In the genomic region with DNA sequence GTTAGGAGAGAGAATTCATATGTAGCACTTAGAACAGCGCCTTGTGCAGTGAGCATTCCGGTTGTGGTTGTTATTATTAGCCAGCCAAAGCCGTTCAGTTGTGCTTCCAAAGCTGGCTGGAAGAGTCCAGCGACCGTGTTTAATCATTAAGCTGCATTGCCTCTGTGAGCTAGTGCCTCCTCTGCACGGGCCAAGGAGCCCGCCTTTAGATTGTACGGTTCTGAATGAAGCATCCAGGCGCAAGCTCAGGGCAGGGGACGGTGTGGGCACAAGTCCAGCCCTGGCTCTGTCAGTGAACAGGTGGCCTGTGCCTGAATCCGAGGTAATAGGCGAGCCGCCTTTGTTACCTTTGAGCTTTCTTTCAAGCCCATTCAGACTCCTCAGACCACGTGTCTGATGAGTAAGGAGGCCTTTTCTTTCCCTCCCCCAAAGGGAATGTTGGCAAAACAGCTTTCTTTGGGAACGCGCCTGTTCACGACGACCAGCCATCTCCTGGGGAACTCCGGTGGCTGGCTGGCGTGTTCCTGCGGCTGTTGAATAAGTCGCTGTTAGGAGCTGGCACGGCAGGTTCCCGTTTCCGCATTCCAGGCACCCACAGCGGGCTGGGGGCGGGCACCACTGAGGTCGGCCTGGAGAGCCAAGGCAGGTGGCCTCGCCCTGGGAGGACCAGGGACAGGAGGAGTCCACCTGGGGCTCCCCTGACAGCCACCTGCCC, we compare ENCODE assay signal across 10 cellular contexts. TPM values are rescaled to one million over a fixed set of nuclear protein-coding genes. Genes with fewer than 3 reads are reported as not detected.
DNase-seq lines count a peak whose midpoint lies in the region; TF ChIP-seq lines count a peak whose summit lies in the region.
"Had no signal": no experiment of that assay in that cellular context is flagged by ENCODE, and none has a peak within 500 bp of the region (broad histone marks: within the 10 kb centered on the region; RNA-seq: fewer than 3 reads in every experiment).

No MANE protein-coding gene starts in this region.

- POLR2A ChIA-PET in PC-9 (lab: Charles Lee; ENCODE audit: unreplicated experiment): interaction anchor here (0.6 to 1.3 kb wide), 8 partner anchors 10 to 1715 kb away, joined by 3 to 16 read pairs (median 5); partner anchors contain the start of genes FAM98C and SIPA1L3

- H3K9me3 Mint-ChIP-seq in activated CD4-positive, alpha-beta T cell treated with anti-CD3 and anti-CD28 coated beads, Interleukin-2, amount 10 ng/mL, durations not matched to agents 24 days and 14 days: peaks cover 3% of the 10 kb centered on the region

- H3K4me1 Mint-ChIP-seq in activated CD4-positive, alpha-beta T cell treated with anti-CD3 and anti-CD28 coated beads, Interleukin-2, amount 10 ng/mL, durations not matched to agents 24 days and 14 days: peaks cover 2% of the 10 kb centered on the region

- H4K20me1 ChIP-seq in PC-9 (ENCODE audit: insufficient read depth): no peaks in the 10 kb centered on the region

- intact Hi-C loops in activated CD4-positive, alpha-beta T cell treated with anti-CD3 and anti-CD28 coated beads, Interleukin-2, amount 10 ng/mL, durations not matched to agents 24 days and 14 days (cut with micrococcal nuclease): no loop called here
- intact Hi-C loops in PC-9 (cut with micrococcal nuclease; ENCODE audit: unreplicated experiment): loop anchor here (1.0 kb wide), 1 partner anchor 26 kb away; the partner anchor contains the start of gene WDR87

- H3K36me3 Mint-ChIP-seq in activated CD4-positive, alpha-beta T cell treated with anti-CD3 and anti-CD28 coated beads, Interleukin-2, amount 10 ng/mL, durations not matched to agents 24 days and 14 days (ENCODE audit: low read depth): peaks cover 6% of the 10 kb centered on the region

- H3K27ac Mint-ChIP-seq in activated CD4-positive, alpha-beta T cell treated with anti-CD3 and anti-CD28 coated beads, Interleukin-2, amount 10 ng/mL, durations not matched to agents 24 days and 14 days: no peak overlapping the region

- H3K79me2 ChIP-seq in PC-9 (ENCODE audit: low read depth): peaks cover 66% of the 10 kb centered on the region

- no peak overlapping the region for H3K9ac ChIP-seq in muscle layer of colon (ENCODE audit: low read length)

- peak overlapping the region; percentile 74 for H3K27ac ChIP-seq in PC-9
- H3K27ac ChIP-seq in muscle layer of colon (ENCODE audit: low read depth, low read length): no peak overlapping the region

- no peaks in the 10 kb centered on the region for H3K9me2 ChIP-seq in PC-9 (ENCODE audit: insufficient read depth)

- H3K36me3 ChIP-seq in PC-9 (ENCODE audit: low read depth): no peaks in the 10 kb centered on the region
- no peaks in the 10 kb centered on the region for H3K36me3 ChIP-seq in muscle layer of colon (ENCODE audit: insufficient read depth, low read length)

- BruUV-seq in PC-9 (replicated peaks; lab: Mats Ljungman, UMichigan): TSS peak; percentile 70

- H3K4me2 ChIP-seq in PC-9: peak overlapping the region; percentile 71

- H3K9me3 ChIP-seq in PC-9 (ENCODE audit: insufficient read depth, low read depth) (no peaks in the 10 kb centered on the region), muscle layer of colon (ENCODE audit: low read length) (no peaks in the 10 kb centered on the region)

- H3K4me3 ChIP-seq in PC-9 (peak overlapping the region; percentile 44), muscle layer of colon (ENCODE audit: low read depth in 1 of 2, low read length in 2 of 2) (peak overlapping the region; percentile 3 to 7)

- peak overlapping the region; percentile 58 for H2AFZ ChIP-seq in PC-9

- CTCF ChIA-PET in PC-9 (lab: Charles Lee): interaction anchor here (0.6 to 1.6 kb wide), 5 partner anchors 25 to 1100 kb away, joined by 3 to 17 read pairs (median 8); partner anchors contain the start of genes FBXO27 and SIPA1L3

- H3F3A ChIP-seq in PC-9 (ENCODE audit: insufficient read depth, low read depth): peaks cover 46% of the 10 kb centered on the region

- no peaks in the 10 kb centered on the region for H3K27me3 ChIP-seq in PC-9 (ENCODE audit: insufficient read depth, low read depth)
- H3K27me3 ChIP-seq in muscle layer of colon (ENCODE audit: control insufficient read depth in 1 of 2, insufficient read depth in 2 of 2, low read length in 2 of 2): no peaks in the 10 kb centered on the region

- TF ChIP-seq CTCF in PC-9 (conservative IDR thresholded peaks at IDR 0.05): no peak

- H3K4me3 Mint-ChIP-seq in activated CD4-positive, alpha-beta T cell treated with anti-CD3 and anti-CD28 coated beads, Interleukin-2, amount 10 ng/mL, durations not matched to agents 24 days and 14 days: no peak overlapping the region

- peaks cover 62% of the 10 kb centered on the region for H3K4me1 ChIP-seq in PC-9 (replicated peaks; ENCODE audit: insufficient read depth)
- H3K4me1 ChIP-seq in muscle layer of colon (ENCODE audit: insufficient read depth, low read length): peaks cover 14% of the 10 kb centered on the region

- H3K27me3 Mint-ChIP-seq in activated CD4-positive, alpha-beta T cell treated with anti-CD3 and anti-CD28 coated beads, Interleukin-2, amount 10 ng/mL, durations not matched to agents 24 days and 14 days: no peaks in the 10 kb centered on the region

- peak; percentile 15 for DNase-seq in activated CD4-positive, alpha-beta T cell treated with anti-CD3 and anti-CD28 coated beads for 48 hours
- no peak for DNase-seq in activated CD4-positive, alpha-beta T cell treated with anti-CD3 and anti-CD28 coated beads, Interleukin-2, amount 10 ng/mL, durations not matched to agents 24 days and 14 days
- DNase-seq in HuH-7 (ENCODE audit: low spot score) (peak; percentile 74), PC-9 (peak; percentile 92 to 95), fibroblast of gingiva (ENCODE audit: low read depth) (peak; percentile 17), epidermal melanocyte (ENCODE audit: insufficient read length, low spot score) (no peak)
- DNase-seq in effector CD8-positive, alpha-beta T cell (lab: John Stamatoyannopoulos, UW): no peak
- DNase-seq: DND-41 had no signal

RNA-seq across cellular contexts. Expression of gene SIPA1L3, which starts 25.1 kb away (rescaled TPM):
- total RNA-seq in activated CD4-positive, alpha-beta T cell treated with anti-CD3 and anti-CD28 coated beads, Interleukin-2, amount 10 ng/mL, durations not matched to agents 24 days and 14 days: 15.2 and 15.4 TPM in 2 replicates
- total RNA-seq in PC-9 (2021): 53.4 and 55.2 TPM in 2 replicates

RNA-seq across cellular contexts. Expression of gene WDR87, which starts 25.7 kb away (rescaled TPM):
- not detected in 2 replicates for total RNA-seq in activated CD4-positive, alpha-beta T cell treated with anti-CD3 and anti-CD28 coated beads, Interleukin-2, amount 10 ng/mL, durations not matched to agents 24 days and 14 days
- total RNA-seq in PC-9 (2021): not detected in 2 replicates
- total RNA-seq: activated naive CD4-positive, alpha-beta T cell treated with anti-CD3 and anti-CD28 coated beads, Interleukin-2, amount 50 U/mL, for 72 hours had no signal

Comparison
In these comparisons a context has a peak if more than half of its experiments do, and no peak if none do; other contexts are left out.
1. DNase-seq: peak in activated CD4-positive, alpha-beta T cell treated with anti-CD3 and anti-CD28 coated beads for 48 hours (single experiment), HuH-7 (single experiment), PC-9 (2 of 2) and fibroblast of gingiva (single experiment); none in activated CD4-positive, alpha-beta T cell treated with anti-CD3 and anti-CD28 coated beads, Interleukin-2, amount 10 ng/mL, durations not matched to agents 24 days and 14 days (single experiment), epidermal melanocyte (single experiment) and effector CD8-positive, alpha-beta T cell (single experiment).